Comparison of ENCODE assay signal across 23 cellular contexts in genomic region chr12:25434493-25434892, GRCh38.
DNase-seq lines count a peak whose midpoint lies in the region; ATAC-seq and TF ChIP-seq lines count a peak whose summit lies in the region.
"Had no signal": no experiment of that assay in that cellular context is flagged by ENCODE, and none has a peak within 500 bp of the region (broad histone marks: within the 10 kb centered on the region; RNA-seq: fewer than 3 reads in every experiment).

No MANE protein-coding gene starts in this region.

- intact Hi-C loops in colonic mucosa (cut with DNase I) = loop anchor here (10.0 kb wide), 1 partner anchor 520 kb away; the partner anchor contains the start of gene RASSF8
- intact Hi-C loops in ovary (cut with DNase I) = loop anchor here in 3 of 4 donors (10.0 kb wide), 3 partner anchors 590 to 660 kb away; no protein-coding TSS in a partner anchor

- H3K36me3 Mint-ChIP-seq in activated T-cell treated with anti-CD3 and anti-CD28 coated beads, Interleukin-2, amount 50 U/mL, for 4 hours (ENCODE audit: insufficient read depth) = no peaks in the 10 kb centered on the region
- H3K36me3 Mint-ChIP-seq: activated CD4-positive, alpha-beta memory T cell treated with anti-CD3 and anti-CD28 coated beads for 36 hours; activated naive CD8-positive, alpha-beta T cell treated with anti-CD3 and anti-CD28 coated beads, Interleukin-2, amount 10 ng/mL, durations not matched to agents 7 days and 5 days; stimulated activated naive B cell treated with anti-CD40 and anti-IgM and Interleukin-4, amounts not matched to agents 10 μg/mL and 1 μg/mL and 100 μg/mL, for 72 hours had no signal

- CTCF ChIA-PET in HEK293 (lab: Yijun Ruan, JAX) = interaction anchor here (0.6 to 2.5 kb wide), 7 partner anchors 23 to 595 kb away, joined by 3 to 9 read pairs (median 4); no protein-coding TSS in a partner anchor

- H3K27ac ChIP-seq in HEK293 (ENCODE audit: extremely low read depth, low read depth, low read length) (no peak overlapping the region), colonic mucosa (no peak overlapping the region), mesenchymal stem cell (ENCODE audit: low read length, poor library complexity, severe bottlenecking) (no peak overlapping the region), ovary (no peak overlapping the region)
- H3K27ac ChIP-seq: C4-2B, right atrium auricular region had no signal

- H3K14ac ChIP-seq in mesenchymal stem cell (ENCODE audit: low read length in 2 of 2) = no peak overlapping the region

- H4K91ac ChIP-seq in mesenchymal stem cell (ENCODE audit: low read length) = no peak overlapping the region

- H3K4me2 ChIP-seq in mesenchymal stem cell (ENCODE audit: low read length, poor library complexity, severe bottlenecking) = no peak overlapping the region

- peaks cover 6% of the 10 kb centered on the region for H3K4me1 Mint-ChIP-seq in activated T-cell treated with anti-CD3 and anti-CD28 coated beads, Interleukin-2, amount 50 U/mL, for 4 hours (ENCODE audit: low read depth)

- TF ChIP-seq POLR2A in ovary (IDR thresholded peaks at IDR 0.05) = no peak

- TF ChIP-seq CTCF in HEK293 (tag by site-specific recombination; IDR thresholded peaks at IDR 0.05) (no peak), colonic mucosa (IDR thresholded peaks at IDR 0.05) (no peak), ovary (IDR thresholded peaks at IDR 0.05) (no peak)

- H2BK120ac ChIP-seq in mesenchymal stem cell (ENCODE audit: low read depth, low read length) = no peak overlapping the region

- H2AK5ac ChIP-seq in mesenchymal stem cell (ENCODE audit: low read length, severe bottlenecking) = no peak overlapping the region

- TF ChIP-seq EP300 in ovary (IDR thresholded peaks at IDR 0.05) = no peak

- H3K18ac ChIP-seq in mesenchymal stem cell (ENCODE audit: low read depth in 1 of 2, low read length in 2 of 2) = no peak overlapping the region

- WGBS in mesenchymal stem cell = 84% methylated on average over 3 of the region's 3 CpGs
- whole genome bisulfite sequencing in ovary, 3 donors = 73 to 79% (median 77%) methylated on average over 3 of the region's 3 CpGs

- H3K27me3 Mint-ChIP-seq in activated T-cell treated with anti-CD3 and anti-CD28 coated beads, Interleukin-2, amount 50 U/mL, for 4 hours (ENCODE audit: low read depth) = peaks cover 3% of the 10 kb centered on the region
- H3K27me3 Mint-ChIP-seq: activated naive CD8-positive, alpha-beta T cell treated with anti-CD3 and anti-CD28 coated beads, Interleukin-2, amount 10 ng/mL, durations not matched to agents 7 days and 5 days had no signal

- H3K4ac ChIP-seq in mesenchymal stem cell (ENCODE audit: low read depth in 1 of 2, low read length in 2 of 2) = no peak overlapping the region

- H2BK5ac ChIP-seq in mesenchymal stem cell (ENCODE audit: low read depth, low read length, poor library complexity, severe bottlenecking) = no peak overlapping the region

- H3K9me3 Mint-ChIP-seq in activated T-cell treated with anti-CD3 and anti-CD28 coated beads, Interleukin-2, amount 50 U/mL, for 4 hours = no peaks in the 10 kb centered on the region
- H3K9me3 Mint-ChIP-seq: activated CD4-positive, alpha-beta memory T cell treated with anti-CD3 and anti-CD28 coated beads for 36 hours; activated naive CD8-positive, alpha-beta T cell treated with anti-CD3 and anti-CD28 coated beads, Interleukin-2, amount 10 ng/mL, durations not matched to agents 7 days and 5 days; stimulated activated naive B cell treated with anti-CD40 and anti-IgM and Interleukin-4, amounts not matched to agents 10 μg/mL and 1 μg/mL and 100 μg/mL, for 72 hours had no signal

- H3K4me3 ChIP-seq in HEK293 (ENCODE audit: low read depth, low read length) (no peak overlapping the region), colonic mucosa (no peak overlapping the region), mesenchymal stem cell (ENCODE audit: insufficient read depth in 1 of 2, low read depth in 1 of 2, low read length in 2 of 2) (no peak overlapping the region), ovary (no peak overlapping the region)
- H3K4me3 ChIP-seq: right atrium auricular region, uterus had no signal

- no peak overlapping the region for H4K8ac ChIP-seq in mesenchymal stem cell (ENCODE audit: low read length)

- peak; percentile 82 for DNase-seq in DMS53 (lab: John Stamatoyannopoulos, UW)
- DNase-seq in colonic mucosa = peak; percentile 30
- DNase-seq in mesenchymal stem cell = no peak
- no peak for DNase-seq in NCI-H2196 (lab: John Stamatoyannopoulos, UW; ENCODE audit: unreplicated experiment)
- no peak for DNase-seq in ovary
- DNase-seq in activated T-cell treated with anti-CD3 and anti-CD28 coated beads, Interleukin-2, amount 50 U/mL, for 4 hours = no peak
- DNase-seq: activated CD4-positive, alpha-beta memory T cell treated with anti-CD3 and anti-CD28 coated beads for 36 hours; activated CD8-positive, alpha-beta memory T cell treated with anti-CD3 and anti-CD28 coated beads, Interleukin-2, amount 50 U/mL, for 48 hours; activated effector memory CD4-positive, alpha-beta T cell treated with Interleukin-2 at 50 U/mL for 16 hours; activated naive CD8-positive, alpha-beta T cell treated with anti-CD3 and anti-CD28 coated beads, Interleukin-2, amount 10 ng/mL, durations not matched to agents 7 days and 5 days; Calu3; KG1; MV-4-11; naive thymus-derived CD4-positive, alpha-beta T cell; NCI-H1694; stimulated activated CD4-positive, alpha-beta T cell treated with anti-CD3 and anti-CD28 coated beads, Interleukin-4, amount 100 ng/mL, for 24 hours; stimulated activated naive B cell treated with anti-CD40 and anti-IgM and Interleukin-4, amounts not matched to agents 10 μg/mL and 1 μg/mL and 100 μg/mL, for 72 hours; uterus had no signal

- POLR2A ChIA-PET in HEK293 (lab: Yijun Ruan, JAX) = interaction anchor here (0.6 kb wide), 1 partner anchor 167 kb away, joined by 3 read pairs; no protein-coding TSS in a partner anchor

- H3K4me3 Mint-ChIP-seq in activated T-cell treated with anti-CD3 and anti-CD28 coated beads, Interleukin-2, amount 50 U/mL, for 4 hours = no peak overlapping the region
- H3K4me3 Mint-ChIP-seq: activated CD4-positive, alpha-beta memory T cell treated with anti-CD3 and anti-CD28 coated beads for 36 hours; activated naive CD8-positive, alpha-beta T cell treated with anti-CD3 and anti-CD28 coated beads, Interleukin-2, amount 10 ng/mL, durations not matched to agents 7 days and 5 days; naive thymus-derived CD4-positive, alpha-beta T cell; stimulated activated naive B cell treated with anti-CD40 and anti-IgM and Interleukin-4, amounts not matched to agents 10 μg/mL and 1 μg/mL and 100 μg/mL, for 72 hours had no signal

- H3K9me3 ChIP-seq in HEK293 (ENCODE audit: control insufficient read depth, insufficient read depth, low read depth, low read length) (no peaks in the 10 kb centered on the region), colonic mucosa (no peaks in the 10 kb centered on the region), mesenchymal stem cell (ENCODE audit: control insufficient read depth, low read length) (no peaks in the 10 kb centered on the region), ovary (no peaks in the 10 kb centered on the region)
- H3K9me3 ChIP-seq: right atrium auricular region, uterus had no signal

- H3K36me3 ChIP-seq in HEK293 (ENCODE audit: control insufficient read depth in 2 of 2, insufficient read depth in 1 of 2, low read length in 2 of 2) (no peaks in the 10 kb centered on the region), colonic mucosa (no peaks in the 10 kb centered on the region), mesenchymal stem cell (ENCODE audit: control insufficient read depth in 1 of 2, insufficient read depth in 2 of 2, low read depth in 1 of 2, low read length in 2 of 2) (no peaks in the 10 kb centered on the region), ovary (no peaks in the 10 kb centered on the region)
- H3K36me3 ChIP-seq: right atrium auricular region, uterus had no signal

- H3K9ac ChIP-seq in colonic mucosa (ENCODE audit: low read depth in 2 of 2, low read length in 2 of 2) (no peak overlapping the region), mesenchymal stem cell (ENCODE audit: low read length) (peak overlapping the region; percentile 63)

- H2BK12ac ChIP-seq in mesenchymal stem cell (ENCODE audit: low read length in 2 of 2) = no peak overlapping the region

- H3K27me3 ChIP-seq in colonic mucosa (no peaks in the 10 kb centered on the region), mesenchymal stem cell (ENCODE audit: control insufficient read depth in 1 of 2, insufficient read depth in 1 of 2, low read length in 2 of 2) (no peaks in the 10 kb centered on the region), ovary (no peaks in the 10 kb centered on the region)
- H3K27me3 ChIP-seq: right atrium auricular region, uterus had no signal

- H3K4me1 ChIP-seq in HEK293 (ENCODE audit: control insufficient read depth, insufficient read depth, low read length) (peaks cover 12% of the 10 kb centered on the region; the same call in 1 of the 2 replicates), colonic mucosa (no peaks in the 10 kb centered on the region), mesenchymal stem cell (ENCODE audit: control insufficient read depth, insufficient read depth, low read depth, low read length) (peaks cover 2% of the 10 kb centered on the region), ovary (ENCODE audit: insufficient read depth) (peaks cover 2% of the 10 kb centered on the region)
- H3K4me1 ChIP-seq: uterus had no signal

- no peak overlapping the region for H2BK15ac ChIP-seq in mesenchymal stem cell (ENCODE audit: low read depth, poor library complexity, severe bottlenecking)

- H3K79me1 ChIP-seq in mesenchymal stem cell (replicated peaks; ENCODE audit: low read length, poor library complexity, severe bottlenecking) = no peaks in the 10 kb centered on the region

- ATAC-seq in GM21717 (IDR thresholded peaks at IDR 0.05; ENCODE audit: unreplicated experiment) = no peak
- no peak for ATAC-seq in activated T-cell treated with anti-CD3 and anti-CD28 coated beads, Interleukin-2, amount 50 U/mL, for 4 hours
- ATAC-seq: left lobe of liver; naive thymus-derived CD4-positive, alpha-beta T cell; stimulated activated naive B cell treated with anti-CD40 and anti-IgM and Interleukin-4, amounts not matched to agents 10 μg/mL and 1 μg/mL and 100 μg/mL, for 72 hours had no signal

- no peak overlapping the region for H3K23ac ChIP-seq in mesenchymal stem cell (ENCODE audit: low read length in 2 of 2)

- no peak overlapping the region for H2AFZ ChIP-seq in mesenchymal stem cell (ENCODE audit: low read depth, low read length)

TF ChIP-seq in HEK293, 187 proteins besides CTCF, POLR2A, EP300 and RAD21 (continues in another document):
- TF ChIP-seq ZBTB7A (tag by site-specific recombination; IDR thresholded peaks at IDR 0.05; ENCODE audit: low read depth) (no peak), ZNF544 (tag by site-specific recombination; IDR thresholded peaks at IDR 0.05) (no peak), SALL2 (tag by site-specific recombination; IDR thresholded peaks at IDR 0.05; ENCODE audit: borderline replicate concordance) (no peak)

Comparison
In these comparisons a context has a peak if more than half of its experiments do, and no peak if none do; other contexts are left out.
1. DNase-seq: peak in DMS53 (single experiment) and colonic mucosa (single experiment); none in mesenchymal stem cell (single experiment), NCI-H2196 (single experiment), ovary (0 of 5) and activated T-cell treated with anti-CD3 and anti-CD28 coated beads, Interleukin-2, amount 50 U/mL, for 4 hours (single experiment).